29 cellular contexts compared by ENCODE assay signal in genomic region chr20:47614703-47615309, GRCh38.
DNase-seq lines count a peak whose midpoint lies in the region; ATAC-seq, FAIRE-seq and TF ChIP-seq lines count a peak whose summit lies in the region.
"Had no signal": no experiment of that assay in that cellular context is flagged by ENCODE, and none has a peak within 500 bp of the region (broad histone marks: within the 10 kb centered on the region; RNA-seq: fewer than 3 reads in every experiment).

No MANE protein-coding gene starts in this region.

- H3K9me2 ChIP-seq in Karpas-422 (replicated peaks; ENCODE audit: insufficient read depth, low read length), result no peaks in the 10 kb centered on the region

- CTCF ChIA-PET in HepG2 (lab: Yijun Ruan, JAX; ENCODE audit: low intra/inter-chr PET ratio, low total read pairs), result no interaction called here
- CTCF ChIA-PET in K562 (lab: Yijun Ruan, JAX; ENCODE audit: low intra/inter-chr PET ratio), result no interaction called here

- TF ChIP-seq EP300 in HepG2 (IDR thresholded peaks at IDR 0.05; ENCODE audit: low read depth in 2 of 2, low read length in 2 of 2) (no peak), HepG2 (CRISPR knock-in tag; IDR thresholded peaks at IDR 0.05; ENCODE audit: borderline replicate concordance) (no peak), K562 (IDR thresholded peaks at IDR 0.05; ENCODE audit: low read length) (no peak)

- H4K20me1 ChIP-seq in HepG2 (ENCODE audit: insufficient read depth, low read length) (no peaks in the 10 kb centered on the region; the same call in 1 of the 2 replicates), Karpas-422 (ENCODE audit: insufficient read depth, low read depth, low read length) (no peaks in the 10 kb centered on the region), K562 (replicated peaks; ENCODE audit: control insufficient read depth, insufficient read depth, low read length) (no peaks in the 10 kb centered on the region)

- peaks cover 10% of the 10 kb centered on the region; the same call in 1 of the 2 replicates for H3K4me1 ChIP-seq in HepG2 (ENCODE audit: insufficient read depth, low read length)
- peaks cover 0 to 5% (median 0%) of the 10 kb centered on the region in 4 donors for H3K4me1 ChIP-seq in right lobe of liver
- peaks cover 31% of the 10 kb centered on the region for H3K4me1 ChIP-seq in Karpas-422 (ENCODE audit: low read length)
- peaks cover 0 to 31% of the 10 kb centered on the region in 2 experiments; a peak in 3 of 5 replicates for H3K4me1 ChIP-seq in K562 (replicated peaks in 1 of 2; ENCODE audit: control insufficient read depth in 2 of 2, insufficient read depth in 2 of 2, low read length in 2 of 2)

- no peak for DNase-seq in HepG2 (ENCODE audit: low spot score)
- DNase-seq in right lobe of liver, result no peak
- DNase-seq in Karpas-422, result no peak
- peak in 2 of 4 experiments; percentile 27 to 49 for DNase-seq in K562 (ENCODE audit: extremely low read depth in 1 of 4, low spot score in 3 of 4)
- DNase-seq in stimulated activated naive B cell treated with anti-CD40 and anti-IgM and Interleukin-4, amounts not matched to agents 10 μg/mL and 1 μg/mL and 100 μg/mL, for 72 hours, result no peak
- no peak for DNase-seq in NCI-H1105 treated with DMSO at 0.1 percent for 48 hours (lab: John Stamatoyannopoulos, UW)
- DNase-seq in SHP77 (lab: John Stamatoyannopoulos, UW), result no peak
- DNase-seq: activated CD4-positive, alpha-beta T cell treated with anti-CD3 and anti-CD28 coated beads, Interleukin-2, amount 10 ng/mL, durations not matched to agents 7 days and 5 days; central memory CD4-positive, alpha-beta T cell; endodermal cell; foreskin fibroblast; heart left ventricle; islet precursor cell; left ventricle myocardium superior; midbrain; naive B cell; NCI-H446 treated with DMSO at 0.1 percent for 48 hours; NCI-H82; nucleus accumbens; stimulated activated CD4-positive, alpha-beta T cell treated with anti-CD3 and anti-CD28 coated beads, Interleukin-4, amount 100 ng/mL, for 1 hour; substantia nigra had no signal

- peaks cover 17 to 45% of the 10 kb centered on the region in 2 donors for H3K36me3 Mint-ChIP-seq in stimulated activated naive B cell treated with anti-CD40 and anti-IgM and Interleukin-4, amounts not matched to agents 10 μg/mL and 1 μg/mL and 100 μg/mL, for 72 hours
- H3K36me3 Mint-ChIP-seq: type B pancreatic cell had no signal

- no peak for TF ChIP-seq CTCF in HepG2 (CRISPR knock-in tag; IDR thresholded peaks at IDR 0.05)
- TF ChIP-seq CTCF in right lobe of liver (IDR thresholded peaks at IDR 0.05), result no peak
- 0 out of 6 replicates have a peak, but pooled peaks of 1 of the 3 experiments have one; percentile 13 for TF ChIP-seq CTCF in K562 (IDR thresholded peaks at IDR 0.05 in 2 of 3, conservative IDR thresholded peaks at IDR 0.05 in 1 of 3; ENCODE audit: insufficient read depth in 2 of 3, low read depth in 1 of 3, low read length in 3 of 3)

- H3K4me1 Mint-ChIP-seq in stimulated activated naive B cell treated with anti-CD40 and anti-IgM and Interleukin-4, amounts not matched to agents 10 μg/mL and 1 μg/mL and 100 μg/mL, for 72 hours, result peaks cover 26 to 72% of the 10 kb centered on the region in 2 donors

- no peaks in the 10 kb centered on the region for H3K9me1 ChIP-seq in K562 (ENCODE audit: control insufficient read depth, insufficient read depth, low read length)

- H3K4me3 ChIP-seq in HepG2 (replicated peaks in 1 of 3; ENCODE audit: insufficient read depth in 1 of 3, low read depth in 2 of 3, low read length in 3 of 3) (no peak overlapping the region), right lobe of liver (no peak overlapping the region), Karpas-422 (ENCODE audit: low read length) (no peak overlapping the region), K562 (no peak overlapping the region)
- H3K4me3 ChIP-seq: BLaER1 treated with 17β-estradiol and CSF1 and Interleukin-3, amounts not matched to agents 10 nM and 100 nM; esophagus muscularis mucosa; heart left ventricle had no signal

- TF ChIP-seq RAD21 in HepG2 (CRISPR knock-in tag; IDR thresholded peaks at IDR 0.05), result no peak
- TF ChIP-seq RAD21 in K562 (CRISPR knock-in tag; conservative IDR thresholded peaks at IDR 0.05 in 1 of 2, IDR thresholded peaks at IDR 0.05 in 1 of 2), result no peak

- no peak for ATAC-seq in HepG2
- ATAC-seq in right lobe of liver, result no peak
- peak; percentile 63 for ATAC-seq in K562
- no peak for ATAC-seq in stimulated activated naive B cell treated with anti-CD40 and anti-IgM and Interleukin-4, amounts not matched to agents 10 μg/mL and 1 μg/mL and 100 μg/mL, for 72 hours (replicated peaks)
- ATAC-seq in HG02981 (IDR thresholded peaks at IDR 0.05; ENCODE audit: unreplicated experiment), result no peak
- ATAC-seq: HCT116, heart left ventricle, left ventricle myocardium superior had no signal

- H3K27me3 ChIP-seq in HepG2 (ENCODE audit: control insufficient read depth in 1 of 2, insufficient read depth in 2 of 2, low read length in 2 of 2), result no peaks in the 10 kb centered on the region
- H3K27me3 ChIP-seq in right lobe of liver, result no peaks in the 10 kb centered on the region
- H3K27me3 ChIP-seq in Karpas-422 (ENCODE audit: low read length), result no peaks in the 10 kb centered on the region
- no peaks in the 10 kb centered on the region for H3K27me3 ChIP-seq in K562 (ENCODE audit: control insufficient read depth in 2 of 2, insufficient read depth in 2 of 2, low read length in 2 of 2)
- H3K27me3 ChIP-seq: BLaER1 treated with 17β-estradiol and CSF1 and Interleukin-3, amounts not matched to agents 10 nM and 100 nM; esophagus muscularis mucosa; heart left ventricle had no signal

- 98% methylated on average over 2 of the region's 2 CpGs for WGBS in HepG2 (ENCODE audit: low lambda C conversion rate)
- 100% methylated on average over 2 of the region's 2 CpGs for WGBS in right lobe of liver (ENCODE audit: insufficient coverage, low coverage, low lambda C conversion rate, missing lambda C conversion rate)
- 37% methylated on average over 2 of the region's 2 CpGs for WGBS in K562 (ENCODE audit: insufficient coverage, low coverage, missing lambda C conversion rate)

- H3K9me3 ChIP-seq in HepG2 (ENCODE audit: low read length), result no peaks in the 10 kb centered on the region
- H3K9me3 ChIP-seq in right lobe of liver, result no peaks in the 10 kb centered on the region
- H3K9me3 ChIP-seq in Karpas-422 (ENCODE audit: low read length), result no peaks in the 10 kb centered on the region
- H3K9me3 ChIP-seq in K562 (replicated peaks; ENCODE audit: control insufficient read depth, insufficient read depth, low read depth, low read length), result no peaks in the 10 kb centered on the region
- H3K9me3 ChIP-seq: BLaER1 treated with 17β-estradiol and CSF1 and Interleukin-3, amounts not matched to agents 10 nM and 100 nM; esophagus muscularis mucosa; heart left ventricle had no signal

- in situ Hi-C loops in HepG2 (cut with HindIII; ENCODE audit: extremely low pct_ligation_motif_present, low pct_unique_long_range_greater_than_20kb) (no loop called here), K562 (cut with MboI) (no loop called here)

- peak overlapping the region; percentile 73 for H3K27ac Mint-ChIP-seq in stimulated activated naive B cell treated with anti-CD40 and anti-IgM and Interleukin-4, amounts not matched to agents 10 μg/mL and 1 μg/mL and 100 μg/mL, for 72 hours
- H3K27ac Mint-ChIP-seq: activated CD4-positive, alpha-beta T cell treated with anti-CD3 and anti-CD28 coated beads, Interleukin-2, amount 10 ng/mL, durations not matched to agents 7 days and 5 days; dendritic cell treated with granulocyte-macrophage colony-stimulating factor and Interleukin-4, amounts not matched to agents 40 ng/mL and 50 ng/mL, for 4 days; endodermal cell; type B pancreatic cell had no signal

- H2AFZ ChIP-seq in HepG2 (ENCODE audit: low read length) (no peak overlapping the region), Karpas-422 (ENCODE audit: low read length) (no peak overlapping the region), K562 (ENCODE audit: low read depth, low read length) (peak overlapping the region; percentile 29; the same call in 1 of the 2 replicates)

- no peak for TF ChIP-seq POLR2A in HepG2 (IDR thresholded peaks at IDR 0.05; ENCODE audit: insufficient read depth in 1 of 2, low read depth in 2 of 2, low read length in 2 of 2)
- no peak for TF ChIP-seq POLR2A in right lobe of liver (IDR thresholded peaks at IDR 0.05)
- no peak for TF ChIP-seq POLR2A in K562 (conservative IDR thresholded peaks at IDR 0.05)

- H3K27me3 Mint-ChIP-seq in stimulated activated naive B cell treated with anti-CD40 and anti-IgM and Interleukin-4, amounts not matched to agents 10 μg/mL and 1 μg/mL and 100 μg/mL, for 72 hours, result no peaks in the 10 kb centered on the region
- H3K27me3 Mint-ChIP-seq: activated CD4-positive, alpha-beta T cell treated with anti-CD3 and anti-CD28 coated beads, Interleukin-2, amount 10 ng/mL, durations not matched to agents 7 days and 5 days; dendritic cell treated with granulocyte-macrophage colony-stimulating factor and Interleukin-4, amounts not matched to agents 40 ng/mL and 50 ng/mL, for 4 days; naive B cell; type B pancreatic cell had no signal

- H3K4me3 Mint-ChIP-seq in stimulated activated naive B cell treated with anti-CD40 and anti-IgM and Interleukin-4, amounts not matched to agents 10 μg/mL and 1 μg/mL and 100 μg/mL, for 72 hours, result no peak overlapping the region
- H3K4me3 Mint-ChIP-seq: activated CD4-positive, alpha-beta T cell treated with anti-CD3 and anti-CD28 coated beads, Interleukin-2, amount 10 ng/mL, durations not matched to agents 7 days and 5 days; dendritic cell treated with granulocyte-macrophage colony-stimulating factor and Interleukin-4, amounts not matched to agents 40 ng/mL and 50 ng/mL, for 4 days; endodermal cell; type B pancreatic cell had no signal

- H3K9ac ChIP-seq in HepG2 (ENCODE audit: insufficient read depth, low read depth, low read length), result no peak overlapping the region
- no peak overlapping the region for H3K9ac ChIP-seq in Karpas-422 (ENCODE audit: low read length)
- H3K9ac ChIP-seq in K562 (ENCODE audit: insufficient read depth in 1 of 2, low read depth in 2 of 2, low read length in 2 of 2), result peak overlapping the region in 1 of 2 experiments; percentile 51; a peak in 1 of 4 replicates
- H3K9ac ChIP-seq: BLaER1 treated with 17β-estradiol and CSF1 and Interleukin-3, amounts not matched to agents 10 nM and 100 nM had no signal

- no peak overlapping the region for H3K27ac ChIP-seq in HepG2 (ENCODE audit: extremely low read length, insufficient read depth, low read length)
- no peak overlapping the region for H3K27ac ChIP-seq in right lobe of liver
- H3K27ac ChIP-seq in Karpas-422 (ENCODE audit: low read length), result peak overlapping the region; percentile 8; the same call in 1 of the 2 replicates
- H3K27ac ChIP-seq in K562 (ENCODE audit: extremely low read depth, low read depth, low read length), result peak overlapping the region; percentile 53
- H3K27ac ChIP-seq: BLaER1 treated with 17β-estradiol and CSF1 and Interleukin-3, amounts not matched to agents 10 nM and 100 nM; esophagus muscularis mucosa; heart left ventricle; HL-60 had no signal

- no peak for FAIRE-seq in HepG2 (lab: Jason Lieb, UNC)
- FAIRE-seq in K562 (lab: Jason Lieb, UNC), result peak; percentile 80
- FAIRE-seq: D721Med had no signal

- H3K4me2 ChIP-seq in HepG2 (ENCODE audit: low read depth, low read length) (no peak overlapping the region), Karpas-422 (ENCODE audit: low read depth, low read length, poor library complexity, severe bottlenecking) (no peak overlapping the region), K562 (ENCODE audit: insufficient read depth, low read length) (peak overlapping the region; percentile 20)
- H3K4me2 ChIP-seq: BLaER1 treated with 17β-estradiol and CSF1 and Interleukin-3, amounts not matched to agents 10 nM and 100 nM had no signal

- 0 out of 5 replicates have a peak, but pooled peaks cover 0 to 2% of the 10 kb centered on the region in 2 experiments for H3K36me3 ChIP-seq in HepG2 (replicated peaks in 1 of 2; ENCODE audit: control insufficient read depth in 1 of 2, insufficient read depth in 2 of 2, low read length in 2 of 2)
- H3K36me3 ChIP-seq in right lobe of liver, result no peaks in the 10 kb centered on the region
- H3K36me3 ChIP-seq in Karpas-422 (ENCODE audit: insufficient read depth, low read length), result no peaks in the 10 kb centered on the region
- no peaks in the 10 kb centered on the region for H3K36me3 ChIP-seq in K562 (ENCODE audit: control insufficient read depth, insufficient read depth, low read length)
- H3K36me3 ChIP-seq: esophagus muscularis mucosa, heart left ventricle had no signal

- H3K9me3 Mint-ChIP-seq in stimulated activated naive B cell treated with anti-CD40 and anti-IgM and Interleukin-4, amounts not matched to agents 10 μg/mL and 1 μg/mL and 100 μg/mL, for 72 hours, result no peaks in the 10 kb centered on the region
- H3K9me3 Mint-ChIP-seq: activated CD4-positive, alpha-beta T cell treated with anti-CD3 and anti-CD28 coated beads, Interleukin-2, amount 10 ng/mL, durations not matched to agents 7 days and 5 days; dendritic cell treated with granulocyte-macrophage colony-stimulating factor and Interleukin-4, amounts not matched to agents 40 ng/mL and 50 ng/mL, for 4 days; endodermal cell; naive B cell; type B pancreatic cell had no signal

- BruUV-seq in HepG2 (replicated peaks; lab: Mats Ljungman, UMichigan) (TSS peak; percentile 22), K562 (replicated peaks; lab: Mats Ljungman, UMichigan) (no TSS peak)

- POLR2A ChIA-PET in HepG2 (lab: Yijun Ruan, JAX), result interaction anchor here (3.0 kb wide), 1 partner anchor 113 kb away, joined by 10 read pairs; the partner anchor contains the start of gene NCOA3
- POLR2A ChIA-PET in K562 (lab: Yijun Ruan, JAX), result interaction anchor here (0.7 to 1.5 kb wide), 3 partner anchors 10 to 262 kb away, joined by 3 read pairs; no protein-coding TSS in a partner anchor

- intact Hi-C loops in HepG2 (cut with micrococcal nuclease; ENCODE audit: unreplicated experiment), result no loop called here
- intact Hi-C loops in right lobe of liver (cut with DNase I), result no loop called here
- intact Hi-C loops in K562 (cut with micrococcal nuclease), result loop anchor here (5.0 kb wide), 1 partner anchor 343 kb away; no protein-coding TSS in a partner anchor

- H3K79me2 ChIP-seq in HepG2 (ENCODE audit: insufficient read depth, low read length), result peaks cover 61% of the 10 kb centered on the region
- H3K79me2 ChIP-seq in Karpas-422 (ENCODE audit: low read length), result peaks cover 88% of the 10 kb centered on the region
- peaks cover 37% of the 10 kb centered on the region for H3K79me2 ChIP-seq in K562 (ENCODE audit: control insufficient read depth, insufficient read depth, low read length)

Comparison
In these comparisons a context has a peak if more than half of its experiments do, and no peak if none do; other contexts are left out.
1. H3K27ac ChIP-seq: peak in Karpas-422 (single experiment) and K562 (single experiment); none in HepG2 (single experiment) and right lobe of liver (0 of 3).
2. Of the 241 proteins assayed by ChIP-seq in both HepG2 and K562: peak only in HepG2: none; only in K562: HDAC2; in both: none; in neither: 238; mixed calls (peak in some experiments, not most) for 2.